ENCODE assay signal across 8 cellular contexts in the genomic region with DNA sequence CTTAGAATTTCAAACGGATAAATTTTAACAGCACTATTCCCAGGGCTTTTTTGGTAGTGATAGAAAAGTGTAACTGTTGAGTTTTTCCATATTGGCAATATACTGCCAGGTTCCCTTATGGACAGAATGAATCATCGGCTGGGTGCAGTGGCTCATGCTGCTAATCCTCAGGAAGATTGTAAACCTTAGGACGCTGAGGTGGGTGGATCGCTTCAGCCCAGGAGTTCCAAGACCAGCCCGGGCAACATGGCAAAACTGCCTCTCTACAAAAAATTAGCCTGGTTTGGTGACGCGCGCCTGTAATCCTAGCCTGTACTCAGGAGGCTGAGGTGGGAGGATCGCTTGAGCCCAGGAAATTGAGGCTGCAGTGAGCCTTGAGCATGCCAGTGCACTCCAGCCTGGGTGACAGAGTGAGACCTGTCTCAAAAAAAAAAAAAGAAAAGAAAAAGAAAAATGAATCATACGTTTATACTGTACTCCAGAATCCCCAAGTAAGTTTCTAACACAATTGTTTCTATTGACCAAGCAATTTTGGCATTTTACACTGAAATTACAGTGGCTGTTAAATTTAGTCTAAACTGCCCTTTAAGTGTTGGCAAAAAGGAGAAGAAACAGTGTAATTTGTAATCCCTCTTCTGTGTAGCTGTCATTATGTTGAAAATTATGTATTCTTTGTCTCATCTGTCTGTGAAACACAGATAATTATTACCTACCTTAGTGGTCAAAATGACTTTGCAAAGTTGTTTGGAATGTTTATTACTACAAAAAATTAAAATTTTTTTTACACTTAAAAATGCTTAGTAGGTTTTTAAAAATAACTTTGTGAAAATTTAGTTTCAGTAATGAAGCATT. TPM values are rescaled to one million over a fixed set of nuclear protein-coding genes. Genes with fewer than 3 reads are reported as not detected.
DNase-seq lines count a peak whose midpoint lies in the region; ATAC-seq, FAIRE-seq and TF ChIP-seq lines count a peak whose summit lies in the region.

No MANE protein-coding gene starts in this region.

- peaks cover 18% of the 10 kb centered on the region for H3K4me1 Mint-ChIP-seq in activated T-cell treated with anti-CD3 and anti-CD28 coated beads, Interleukin-2, amount 50 U/mL, for 72 hours (ENCODE audit: low read depth)

- peaks cover 2 to 5% of the 10 kb centered on the region in 2 donors for H3K36me3 Mint-ChIP-seq in activated T-cell treated with anti-CD3 and anti-CD28 coated beads, Interleukin-2, amount 50 U/mL, for 72 hours (ENCODE audit: insufficient read depth in 2 of 2)

- TF ChIP-seq POLR2A in erythroblast (IDR thresholded peaks at IDR 0.05; ENCODE audit: low read length) (no peak), prostate gland (IDR thresholded peaks at IDR 0.05) (no peak)

- no peak for ATAC-seq in activated T-cell treated with anti-CD3 and anti-CD28 coated beads, Interleukin-2, amount 50 U/mL, for 72 hours (replicated peaks in 1 of 2)
- no peak for ATAC-seq in GM18520 (IDR thresholded peaks at IDR 0.05; ENCODE audit: unreplicated experiment)

- no peak for TF ChIP-seq CTCF in prostate gland (IDR thresholded peaks at IDR 0.05)

- peak; percentile 47 for FAIRE-seq in small intestine (lab: Jason Lieb, UNC)

- peak overlapping the region; percentile 91 to 99 for H3K4me3 Mint-ChIP-seq in activated T-cell treated with anti-CD3 and anti-CD28 coated beads, Interleukin-2, amount 50 U/mL, for 72 hours

- H3K9me3 Mint-ChIP-seq in activated T-cell treated with anti-CD3 and anti-CD28 coated beads, Interleukin-2, amount 50 U/mL, for 72 hours = no peaks in the 10 kb centered on the region

- no peaks in the 10 kb centered on the region for H3K27me3 Mint-ChIP-seq in activated T-cell treated with anti-CD3 and anti-CD28 coated beads, Interleukin-2, amount 50 U/mL, for 72 hours (ENCODE audit: low read depth)

- DNase-seq in activated T-cell treated with anti-CD3 and anti-CD28 coated beads, Interleukin-2, amount 50 U/mL, for 72 hours = no peak
- no peak for DNase-seq in activated T-cell treated with anti-CD3 and anti-CD28 coated beads, Interleukin-2, amount 50 U/mL, for 1 hour
- DNase-seq in RKO (ENCODE audit: low spot score) (peak; percentile 91), erythroblast (lab: John Stamatoyannopoulos, UW) (peak; percentile 41 to 49), small intestine (peak; percentile 29), midbrain (lab: John Stamatoyannopoulos, UW) (no peak), prostate gland (ENCODE audit: low spot score) (no peak)

- H3K27ac ChIP-seq in small intestine (ENCODE audit: low read depth in 1 of 2, low read length in 1 of 2) = no peak overlapping the region
- H3K27ac ChIP-seq in prostate gland = no peak overlapping the region

- H3K4me3 ChIP-seq in small intestine (ENCODE audit: low read depth in 1 of 2, low read length in 2 of 2) (no peak overlapping the region), prostate gland (no peak overlapping the region)

- H3K4me1 ChIP-seq in small intestine (ENCODE audit: control insufficient read depth in 2 of 2, insufficient read depth in 1 of 2, low read depth in 1 of 2, low read length in 1 of 2) = peaks cover 5 to 6% of the 10 kb centered on the region in 2 donors
- no peaks in the 10 kb centered on the region for H3K4me1 ChIP-seq in prostate gland (replicated peaks)

- no peaks in the 10 kb centered on the region for H3K36me3 ChIP-seq in small intestine (ENCODE audit: control insufficient read depth in 2 of 2, insufficient read depth in 2 of 2, low read length in 2 of 2)
- no peaks in the 10 kb centered on the region for H3K36me3 ChIP-seq in prostate gland

- H3K27me3 ChIP-seq in small intestine (ENCODE audit: control insufficient read depth in 2 of 2, insufficient read depth in 2 of 2, low read length in 2 of 2) (no peaks in the 10 kb centered on the region), prostate gland (replicated peaks; ENCODE audit: insufficient read depth) (no peaks in the 10 kb centered on the region)

- peak overlapping the region; percentile 60 for H3K27ac Mint-ChIP-seq in activated T-cell treated with anti-CD3 and anti-CD28 coated beads, Interleukin-2, amount 50 U/mL, for 72 hours

- WGBS in small intestine, 3 donors = 86 to 87% (median 86%) methylated on average over 10 of the region's 10 CpGs
- WGBS in prostate gland = 88% methylated on average over 10 of the region's 10 CpGs

- intact Hi-C loops in prostate gland (cut with DNase I) = loop anchor here (5.0 kb wide), 1 partner anchor 55 kb away; the partner anchor contains the start of gene TMEM33

- H3K9me3 ChIP-seq in small intestine (ENCODE audit: control insufficient read depth, low read depth) (no peaks in the 10 kb centered on the region), prostate gland (no peaks in the 10 kb centered on the region)

RNA-seq across cellular contexts. Expression of gene SLC30A9, which starts 1.8 kb away (rescaled TPM):
- total RNA-seq in activated T-cell treated with anti-CD3 and anti-CD28 coated beads, Interleukin-2, amount 50 U/mL, for 72 hours = 10 to 100 TPM; 45.5 to 47.8 TPM
- polyA plus RNA-seq in small intestine = 10 to 100 TPM; 15.1 to 27.9 (median 23.5) TPM
- 10 to 100 TPM; 61.4 to 71.6 TPM for total RNA-seq in prostate gland

RNA-seq across cellular contexts. Expression of gene DCAF4L1, which starts 10.6 kb away (rescaled TPM):
- total RNA-seq in activated T-cell treated with anti-CD3 and anti-CD28 coated beads, Interleukin-2, amount 50 U/mL, for 72 hours = under 1 TPM; 0.19 to 0.24 TPM
- under 1 TPM in 2 of 3 donors, not detected in 1; 0.06 to 0.22 TPM for polyA plus RNA-seq in small intestine
- 10 to 100 TPM in 1 of 2 donors, under 1 TPM in 1; 0.32 to 37.5 TPM for total RNA-seq in prostate gland

RNA-seq across cellular contexts. Expression of gene TMEM33, which starts 56.9 kb away (rescaled TPM):
- total RNA-seq in activated T-cell treated with anti-CD3 and anti-CD28 coated beads, Interleukin-2, amount 50 U/mL, for 72 hours = 10 to 100 TPM; 37.4 to 45.5 TPM
- 10 to 100 TPM in 1 of 3 donors, 1 to 10 TPM in 2; 6.2 to 22.1 (median 6.7) TPM for polyA plus RNA-seq in small intestine
- total RNA-seq in prostate gland = 10 to 100 TPM; 36.5 to 77.7 TPM

Comparison
In these comparisons a context has a peak if more than half of its experiments do, and no peak if none do; other contexts are left out.
1. DNase-seq: peak in RKO (single experiment), erythroblast (2 of 2) and small intestine (single experiment); none in activated T-cell treated with anti-CD3 and anti-CD28 coated beads, Interleukin-2, amount 50 U/mL, for 72 hours (0 of 2), activated T-cell treated with anti-CD3 and anti-CD28 coated beads, Interleukin-2, amount 50 U/mL, for 1 hour (single experiment), midbrain (single experiment) and prostate gland (single experiment).